9 cellular contexts compared by ENCODE assay signal in the genomic region with DNA sequence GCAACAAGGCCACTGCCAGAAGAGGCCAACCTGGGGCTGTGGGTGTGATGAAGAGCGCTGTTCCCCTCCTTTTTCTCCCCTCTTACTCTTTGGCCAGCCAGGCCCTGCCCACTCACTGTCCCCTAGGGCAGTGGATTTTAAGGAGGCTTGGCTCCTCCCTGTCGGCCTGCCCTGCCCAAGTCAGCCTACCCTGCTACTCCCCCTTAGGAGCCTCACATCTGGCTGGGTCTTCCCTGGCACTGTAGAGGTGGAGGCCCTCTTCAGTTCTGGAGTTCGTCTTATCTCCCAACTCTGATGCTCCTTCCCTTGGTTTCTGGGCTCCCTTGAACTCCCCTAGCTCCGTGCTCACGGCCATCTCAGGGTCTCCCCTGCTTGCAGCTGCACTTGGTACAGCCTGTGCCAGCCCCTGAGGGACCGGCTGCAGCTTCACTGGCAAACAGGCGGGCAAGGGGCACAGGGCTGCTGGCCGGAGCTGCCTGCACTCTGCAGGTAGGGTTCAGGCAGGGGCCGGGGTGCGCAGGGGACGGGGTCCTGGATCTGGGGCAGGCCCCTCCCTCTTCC. TPM values are rescaled to one million over a fixed set of nuclear protein-coding genes. Genes with fewer than 3 reads are reported as not detected.
DNase-seq lines count a peak whose midpoint lies in the region; ATAC-seq, FAIRE-seq and TF ChIP-seq lines count a peak whose summit lies in the region.
"Had no signal": no experiment of that assay in that cellular context is flagged by ENCODE, and none has a peak within 500 bp of the region (broad histone marks: within the 10 kb centered on the region; RNA-seq: fewer than 3 reads in every experiment).

No MANE protein-coding gene starts in this region.

- no peaks in the 10 kb centered on the region for H3K9me3 ChIP-seq in CD8-positive, alpha-beta T cell (ENCODE audit: low read length)
- H3K9me3 ChIP-seq in effector memory CD4-positive, alpha-beta T cell (ENCODE audit: control insufficient read depth, low read length) = no peaks in the 10 kb centered on the region

- peak overlapping the region; percentile 72 for H3K27ac Mint-ChIP-seq in CD8-positive, alpha-beta T cell
- H3K27ac Mint-ChIP-seq in osteocyte (ENCODE audit: unreplicated experiment) = no peak overlapping the region

- peak overlapping the region; percentile 63 for H3K4me3 Mint-ChIP-seq in CD8-positive, alpha-beta T cell
- H3K4me3 Mint-ChIP-seq in osteocyte (ENCODE audit: unreplicated experiment) = no peak overlapping the region

- no peaks in the 10 kb centered on the region for H3K9me3 Mint-ChIP-seq in CD8-positive, alpha-beta T cell
- H3K9me3 Mint-ChIP-seq in osteocyte (ENCODE audit: unreplicated experiment) = no peaks in the 10 kb centered on the region

- peak overlapping the region; percentile 11 for H3K27ac ChIP-seq in CD8-positive, alpha-beta T cell (ENCODE audit: low read depth, low read length)
- peak overlapping the region; percentile 90 for H3K27ac ChIP-seq in HL-60 (replicated peaks)
- H3K27ac ChIP-seq in effector memory CD4-positive, alpha-beta T cell (ENCODE audit: insufficient read depth, low read length, poor library complexity, severe bottlenecking) = peak overlapping the region; percentile 97

- no peaks in the 10 kb centered on the region for H3K27me3 ChIP-seq in CD8-positive, alpha-beta T cell (ENCODE audit: insufficient read depth, low read length)
- H3K27me3 ChIP-seq in HL-60 (ENCODE audit: insufficient read depth, poor library complexity, severe bottlenecking) = no peaks in the 10 kb centered on the region
- no peaks in the 10 kb centered on the region for H3K27me3 ChIP-seq in effector memory CD4-positive, alpha-beta T cell (replicated peaks; ENCODE audit: control insufficient read depth, insufficient read depth, low read length, poor library complexity, severe bottlenecking)

- H3K27me3 Mint-ChIP-seq in CD8-positive, alpha-beta T cell (ENCODE audit: low read depth) = no peaks in the 10 kb centered on the region
- H3K27me3 Mint-ChIP-seq in osteocyte (ENCODE audit: unreplicated experiment) = no peaks in the 10 kb centered on the region

- TF ChIP-seq CTCF in CD8-positive, alpha-beta T cell (IDR thresholded peaks at IDR 0.05) = no peak
- TF ChIP-seq CTCF in HL-60 (IDR thresholded peaks at IDR 0.05; ENCODE audit: insufficient read depth, low read length) (no peak), osteocyte (IDR thresholded peaks at IDR 0.05) (no peak)

- POLR2A ChIA-PET in CD8-positive, alpha-beta T cell (lab: Charles Lee) = interaction anchor here (0.6 to 1.5 kb wide), 4 partner anchors 13 to 140 kb away, joined by 3 to 4 read pairs (median 4); a partner anchor contains a TSS

- H3K4me1 Mint-ChIP-seq in CD8-positive, alpha-beta T cell (ENCODE audit: low read depth) = peaks cover 50% of the 10 kb centered on the region
- peaks cover 42% of the 10 kb centered on the region for H3K4me1 Mint-ChIP-seq in osteocyte (ENCODE audit: unreplicated experiment)

- no peak for TF ChIP-seq POLR2A in H54 (IDR thresholded peaks at IDR 0.05; ENCODE audit: low read depth, low read length)

- CTCF ChIA-PET in CD8-positive, alpha-beta T cell (lab: Charles Lee) = interaction anchor here (0.7 to 5.8 kb wide), 7 partner anchors 11 to 361 kb away, joined by 3 to 50 read pairs (median 4); a partner anchor contains a TSS

- H3K36me3 Mint-ChIP-seq in CD8-positive, alpha-beta T cell = peaks cover 39% of the 10 kb centered on the region
- peaks cover 18% of the 10 kb centered on the region for H3K36me3 Mint-ChIP-seq in osteocyte (ENCODE audit: unreplicated experiment)

- H3K4me3 ChIP-seq in CD8-positive, alpha-beta T cell (ENCODE audit: low read depth, low read length) = peak overlapping the region; percentile 12
- no peak overlapping the region for H3K4me3 ChIP-seq in HL-60 (replicated peaks; ENCODE audit: insufficient read depth, low read length)
- H3K4me3 ChIP-seq in effector memory CD4-positive, alpha-beta T cell (ENCODE audit: insufficient read depth, low read depth, low read length, poor library complexity, severe bottlenecking) = peak overlapping the region; percentile 24

- FAIRE-seq in H54 (lab: Jason Lieb, UNC) = no peak

- DNase-seq in CD8-positive, alpha-beta T cell = no peak
- DNase-seq in HL-60 (ENCODE audit: low read depth in 1 of 2, low spot score in 1 of 2) = no peak
- DNase-seq in effector memory CD4-positive, alpha-beta T cell = no peak
- DNase-seq in osteocyte (ENCODE audit: extremely low spot score, unreplicated experiment) = peak; percentile 84
- no peak for DNase-seq in activated CD4-positive, CD25-positive, alpha-beta regulatory T cell treated with anti-CD3 and anti-CD28 coated beads, Interleukin-2, amount 50 U/mL, for 72 hours
- no peak for DNase-seq in H54 (ENCODE audit: insufficient read length, low spot score)
- DNase-seq in NOMO-1 (lab: John Stamatoyannopoulos, UW; ENCODE audit: unreplicated experiment in 2 of 2) = no peak
- DNase-seq: activated CD4-positive, alpha-beta T cell treated with anti-CD3 and anti-CD28 coated beads, Interleukin-2, amount 50 U/mL, for 48 hours had no signal

- intact Hi-C loops in CD8-positive, alpha-beta T cell (cut with DNase I, micrococcal nuclease) = loop anchor here (5.0 kb wide), 3 partner anchors 64 to 196 kb away; a partner anchor contains a TSS

- peaks cover 18% of the 10 kb centered on the region for H3K36me3 ChIP-seq in CD8-positive, alpha-beta T cell (ENCODE audit: insufficient read depth, low read length)
- peaks cover 35% of the 10 kb centered on the region for H3K36me3 ChIP-seq in effector memory CD4-positive, alpha-beta T cell (ENCODE audit: control insufficient read depth, insufficient read depth, low read length)

- no peak for ATAC-seq in CD8-positive, alpha-beta T cell
- no peak for ATAC-seq in HG02642 (IDR thresholded peaks at IDR 0.05; ENCODE audit: poor library complexity, unreplicated experiment)

- peaks cover 49% of the 10 kb centered on the region for H3K4me1 ChIP-seq in CD8-positive, alpha-beta T cell (ENCODE audit: insufficient read depth, low read length)
- H3K4me1 ChIP-seq in effector memory CD4-positive, alpha-beta T cell (ENCODE audit: control insufficient read depth, insufficient read depth, low read length, poor library complexity, severe bottlenecking) = peaks cover 48% of the 10 kb centered on the region

RNA-seq across cellular contexts. Expression of a gene that starts 4.0 kb away (rescaled TPM):
- total RNA-seq in CD8-positive, alpha-beta T cell = 100 to 1,000 TPM; 137 to 140 TPM
- 59.4 and 64.0 TPM in 2 replicates for total RNA-seq in osteocyte

RNA-seq across cellular contexts. Expression of a gene that starts 4.3 kb away (rescaled TPM):
- total RNA-seq in CD8-positive, alpha-beta T cell = not detected
- total RNA-seq in osteocyte = not detected in 2 replicates

RNA-seq across cellular contexts. Expression of a gene that starts 32.2 kb away (rescaled TPM):
- 10 to 100 TPM in 1 of 2 experiments, 1 to 10 TPM in 1; 9.5 to 10.5 TPM for total RNA-seq in CD8-positive, alpha-beta T cell
- total RNA-seq in osteocyte = 24.3 and 25.1 TPM in 2 replicates

RNA-seq across cellular contexts. Expression of a gene that starts 44.2 kb away (rescaled TPM):
- total RNA-seq in CD8-positive, alpha-beta T cell = 100 to 1,000 TPM in 1 of 2 experiments, 10 to 100 TPM in 1; 94.0 to 100 TPM
- total RNA-seq in osteocyte = 38.6 and 39.0 TPM in 2 replicates

Comparison
In these comparisons a context has a peak if more than half of its experiments do, and no peak if none do; other contexts are left out.
1. H3K27ac ChIP-seq: peak in every context shown above with its lines; median percentile 97 in effector memory CD4-positive, alpha-beta T cell; 90 in HL-60; 11 in CD8-positive, alpha-beta T cell.